8 cellular contexts compared by ENCODE assay signal in genomic region chr3:141410861-141411771, GRCh38. TPM values are rescaled to one million over a fixed set of nuclear protein-coding genes. Genes with fewer than 3 reads are reported as not detected.
DNase-seq lines count a peak whose midpoint lies in the region; ATAC-seq, FAIRE-seq and TF ChIP-seq lines count a peak whose summit lies in the region.

No MANE protein-coding gene starts in this region.

- H3K27me3 ChIP-seq in endothelial cell of umbilical vein (ENCODE audit: control insufficient read depth in 2 of 2, insufficient read depth in 2 of 2, low read length in 2 of 2) = no peaks in the 10 kb centered on the region
- H3K27me3 ChIP-seq in neutrophil = no peaks in the 10 kb centered on the region

- H3K36me3 ChIP-seq in endothelial cell of umbilical vein (ENCODE audit: control insufficient read depth in 2 of 2, extremely low read depth in 1 of 2, insufficient read depth in 2 of 2, low read length in 2 of 2) = peaks cover 14 to 21% of the 10 kb centered on the region in 2 experiments
- H3K36me3 ChIP-seq in neutrophil = peaks cover 32% of the 10 kb centered on the region

- H4K20me1 ChIP-seq in endothelial cell of umbilical vein (replicated peaks; ENCODE audit: control insufficient read depth, extremely low read depth, insufficient read depth, low read length) = no peaks in the 10 kb centered on the region

- H3K4me2 ChIP-seq in A549 = peak overlapping the region; percentile 86
- H3K4me2 ChIP-seq in endothelial cell of umbilical vein (ENCODE audit: insufficient read depth, low read length) = peak overlapping the region; percentile 70

- TF ChIP-seq CTCF in A549 (IDR thresholded peaks at IDR 0.05) (no peak), endothelial cell of umbilical vein (IDR thresholded peaks at IDR 0.05; ENCODE audit: extremely low read depth in 1 of 2, insufficient read depth in 1 of 2, low read depth in 1 of 2, low read length in 2 of 2) (no peak), neutrophil (IDR thresholded peaks at IDR 0.05) (no peak)

- POLR2A ChIA-PET in A549 (lab: Yijun Ruan, JAX) (interaction anchor here (0.6 to 1.7 kb wide), 2 partner anchors 43 to 269 kb away, joined by 6 to 10 read pairs; partner anchors contain the start of gene ZBTB38), endothelial cell of umbilical vein (lab: Charles Lee) (no interaction called here)

- intact Hi-C loops in endothelial cell of umbilical vein (cut with micrococcal nuclease) = loop anchor here (1.0 to 2.0 kb wide), 4 partner anchors 43 to 100 kb away; partner anchors contain the start of genes RASA2 and ZBTB38

- H3K4me3 ChIP-seq in A549 (no peak overlapping the region), endothelial cell of umbilical vein (replicated peaks in 1 of 3; ENCODE audit: insufficient read depth in 1 of 3, low read depth in 1 of 3, low read length in 3 of 3) (no peak overlapping the region), neutrophil (ENCODE audit: low read depth in 1 of 2, low read length in 1 of 2) (peak overlapping the region in 1 of 2 experiments; percentile 1)

- FAIRE-seq in A549 (lab: Jason Lieb, UNC) = no peak
- peak; percentile 47 for FAIRE-seq in endothelial cell of umbilical vein (lab: Jason Lieb, UNC)

- dilution Hi-C loops in endothelial cell of umbilical vein (cut with MboI; ENCODE audit: extremely low pct_ligation_motif_present, low sequenced_read_pairs) = no loop called here

- no peak for TF ChIP-seq EP300 in A549 (IDR thresholded peaks at IDR 0.05)

- H3K4me1 ChIP-seq in A549 (peaks cover 100% of the 10 kb centered on the region), endothelial cell of umbilical vein (ENCODE audit: control insufficient read depth, extremely low read depth, insufficient read depth, low read length) (peaks cover 67% of the 10 kb centered on the region), neutrophil (ENCODE audit: control insufficient read depth in 1 of 2, insufficient read depth in 1 of 2, low read depth in 1 of 2, low read length in 1 of 2) (peaks cover 42 to 56% of the 10 kb centered on the region in 2 experiments)

- peak overlapping the region; percentile 71 for H3K9ac ChIP-seq in endothelial cell of umbilical vein (replicated peaks; ENCODE audit: extremely low read depth, insufficient read depth, low read length)

- H2AFZ ChIP-seq in endothelial cell of umbilical vein (ENCODE audit: low read depth, low read length) = no peak overlapping the region

- CTCF ChIA-PET in A549 (lab: Yijun Ruan, JAX) = interaction anchor here (0.7 to 3.2 kb wide), 13 partner anchors 9 to 106 kb away, joined by 3 to 15 read pairs (median 4); no protein-coding TSS in a partner anchor
- CTCF ChIA-PET in endothelial cell of umbilical vein (lab: Charles Lee) = interaction anchor here (0.8 to 4.5 kb wide), 14 partner anchors 9 to 99 kb away, joined by 3 to 37 read pairs (median 5); partner anchors contain the start of gene ZBTB38

- no peak for TF ChIP-seq POLR2A in A549 (IDR thresholded peaks at IDR 0.05; ENCODE audit: low read length)
- peak; percentile 57 for TF ChIP-seq POLR2A in endothelial cell of umbilical vein (IDR thresholded peaks at IDR 0.05; ENCODE audit: low read depth, low read length)

- no peaks in the 10 kb centered on the region for H3K9me1 ChIP-seq in endothelial cell of umbilical vein (replicated peaks; ENCODE audit: control insufficient read depth, extremely low read depth, insufficient read depth, low read length)

- no peaks in the 10 kb centered on the region for H3K9me3 ChIP-seq in A549
- no peaks in the 10 kb centered on the region for H3K9me3 ChIP-seq in endothelial cell of umbilical vein (replicated peaks; ENCODE audit: control insufficient read depth, insufficient read depth, low read length)
- H3K9me3 ChIP-seq in neutrophil = no peaks in the 10 kb centered on the region

- H3K27ac ChIP-seq in A549 (peak overlapping the region; percentile 99 to 100), endothelial cell of umbilical vein (ENCODE audit: insufficient read depth, low read depth, low read length) (peak overlapping the region; percentile 90), neutrophil (peak overlapping the region; percentile 71)

- ATAC-seq in A549 (peak; percentile 12 to 25; a peak in 5 of 6 replicates), GM21576 (IDR thresholded peaks at IDR 0.05; ENCODE audit: unreplicated experiment) (peak; percentile 42)

- H3K79me2 ChIP-seq in endothelial cell of umbilical vein (ENCODE audit: control insufficient read depth, insufficient read depth, low read length) = peaks cover 51% of the 10 kb centered on the region

- no peak for TF ChIP-seq RAD21 in A549 (conservative IDR thresholded peaks at IDR 0.05 in 1 of 2, IDR thresholded peaks at IDR 0.05 in 1 of 2)

- BruUV-seq in endothelial cell of umbilical vein (replicated peaks; lab: Mats Ljungman, UMichigan) = TSS peak; percentile 20

- 23% methylated on average over 9 of the region's 9 CpGs for whole genome bisulfite sequencing in A549 (ENCODE audit: missing lambda C conversion rate)

- DNase-seq in A549 (ENCODE audit: low read depth in 1 of 2, low spot score in 1 of 2) (peak in 1 of 2 experiments; percentile 81), endothelial cell of umbilical vein (ENCODE audit: low read depth, low spot score) (peak; percentile 79), NCI-H345 (lab: John Stamatoyannopoulos, UW) (no peak), NCI-H446 treated with DMSO at 0.1 percent for 48 hours (lab: John Stamatoyannopoulos, UW) (no peak), NCI-H1694 (lab: John Stamatoyannopoulos, UW) (no peak)
- peak; percentile 37 to 39 for DNase-seq in activated CD4-positive, alpha-beta T cell treated with anti-CD3 and anti-CD28 coated beads for 4 hours

TF ChIP-seq in A549, 52 proteins besides CTCF, POLR2A, EP300 and RAD21:
- TF ChIP-seq EHF (CRISPR knock-in tag; IDR thresholded peaks at IDR 0.05) (peak; percentile 87), HOXB5 (CRISPR knock-in tag; IDR thresholded peaks at IDR 0.05) (peak; percentile 81), NPAS2 (CRISPR knock-in tag; IDR thresholded peaks at IDR 0.05; ENCODE audit: borderline replicate concordance) (no peak), CEBPB (IDR thresholded peaks at IDR 0.05) (0 out of 4 replicates have a peak, but pooled peaks of 1 of the 2 experiments have one; percentile 2), FOSB (CRISPR knock-in tag; IDR thresholded peaks at IDR 0.05) (peak; percentile 66; the same call in 1 of the 2 replicates), FOXS1 (CRISPR knock-in tag; IDR thresholded peaks at IDR 0.05) (no peak; the same call in none of the 2 replicates), ATOH8 (CRISPR knock-in tag; IDR thresholded peaks at IDR 0.05; ENCODE audit: low read depth) (0 out of 2 replicates have a peak, but pooled peaks have one; percentile 58), HOXB13 (CRISPR knock-in tag; IDR thresholded peaks at IDR 0.05; ENCODE audit: low read depth) (peak; percentile 81)

TF ChIP-seq in endothelial cell of umbilical vein, 7 proteins besides CTCF, POLR2A, EP300 and RAD21:
- TF ChIP-seq JUN (IDR thresholded peaks at IDR 0.05; ENCODE audit: borderline replicate concordance, insufficient read depth, insufficient read length, low read depth) = peak; percentile 54
- TF ChIP-seq EZH2 (IDR thresholded peaks at IDR 0.05; ENCODE audit: borderline replicate concordance, low read depth, low read length, severe bottlenecking) = no peak
- no peak for TF ChIP-seq MYC (IDR thresholded peaks at IDR 0.05; ENCODE audit: low read depth, low read length)
- TF ChIP-seq GATA2 (IDR thresholded peaks at IDR 0.05; ENCODE audit: insufficient read depth, insufficient read length, low read depth, low read length) = peak; percentile 71
- TF ChIP-seq POLR2AphosphoS5 (IDR thresholded peaks at IDR 0.05; ENCODE audit: insufficient read depth, low read depth, low read length) = peak; percentile 36
- TF ChIP-seq MAX (IDR thresholded peaks at IDR 0.05; ENCODE audit: insufficient read depth, insufficient read length) = no peak
- TF ChIP-seq FOS (IDR thresholded peaks at IDR 0.05; ENCODE audit: borderline replicate concordance, insufficient read depth, low read length) = peak; percentile 66
TF ChIP-seq in endothelial cell of umbilical vein: peak in this region for 4.

RNA-seq across cellular contexts. Expression of gene ZBTB38, which starts 42.8 kb away (rescaled TPM):
- polyA plus RNA-seq in A549 (2011; rRNA removed) = 110 and 141 TPM in 2 replicates
- 17.2 and 20.9 TPM in 2 replicates for polyA plus RNA-seq in A549 (2012; cell fraction: cytosol; rRNA removed)
- polyA plus RNA-seq in A549 (2012; cell fraction: nucleus; rRNA removed) = 16.5 and 23.0 TPM in 2 replicates
- polyA plus RNA-seq in A549 (2017; fragmentation: RNase III; extraction: RNeasy Plus Mini Kit Qiagen cat#74134 plus additional on column Dnase treatment) = 70.5 to 80.7 TPM (median 72.0 TPM) in 3 replicates
- 205 and 220 TPM in 2 replicates for polyA minus RNA-seq in A549 (2011; rRNA and poly(A)+ RNA removed)
- 83.4 and 85.2 TPM in 2 replicates for total RNA-seq in endothelial cell of umbilical vein
- 25.5 and 31.1 TPM in 2 replicates for polyA plus RNA-seq in endothelial cell of umbilical vein
- 30.2 and 30.5 TPM in 2 replicates for polyA plus RNA-seq in endothelial cell of umbilical vein (2011; cell fraction: cytosol; rRNA removed)
- polyA plus RNA-seq in endothelial cell of umbilical vein (2011; cell fraction: nucleus; rRNA removed) = 57.4 and 59.3 TPM in 2 replicates
- polyA plus RNA-seq in endothelial cell of umbilical vein (2012) = 58.5 and 77.2 TPM in 2 replicates
- polyA minus RNA-seq in endothelial cell of umbilical vein = 130 and 159 TPM in 2 replicates
- 30.9 TPM for polyA minus RNA-seq in endothelial cell of umbilical vein (2011; cell fraction: cytosol; rRNA and poly(A)+ RNA removed)
- polyA minus RNA-seq in endothelial cell of umbilical vein (2011; cell fraction: nucleus; rRNA and poly(A)+ RNA removed) = 158 and 229 TPM in 2 replicates

Comparison
In these comparisons a context has a peak if more than half of its experiments do, and no peak if none do; other contexts are left out.
1. DNase-seq: peak in activated CD4-positive, alpha-beta T cell treated with anti-CD3 and anti-CD28 coated beads for 4 hours (2 of 2) and endothelial cell of umbilical vein (single experiment); none in NCI-H345 (single experiment), NCI-H446 treated with DMSO at 0.1 percent for 48 hours (single experiment) and NCI-H1694 (single experiment).
2. Peak in every context shown above with its lines, with median percentiles within 50 percentile points of each other: H3K27ac ChIP-seq.